ENCODE assay signal across 3 cellular contexts in genomic region chr10:26492725-26493124, GRCh38. TPM values are rescaled to one million over a fixed set of nuclear protein-coding genes. Genes with fewer than 3 reads are reported as not detected.
"Had no signal": no experiment of that assay in that cellular context is flagged by ENCODE, and none has a peak within 500 bp of the region (broad histone marks: within the 10 kb centered on the region; RNA-seq: fewer than 3 reads in every experiment).

No MANE protein-coding gene starts in this region.

RNA-seq across cellular contexts. Expression of gene APBB1IP, which starts 54.6 kb away (rescaled TPM):
- total RNA-seq: ascending aorta, cardiac muscle cell, SJCRH30 had no signal
